ENCODE assay signal across 14 cellular contexts in genomic region chr9:109856785-109857184, GRCh38.
DNase-seq lines count a peak whose midpoint lies in the region; ATAC-seq and TF ChIP-seq lines count a peak whose summit lies in the region.
"Had no signal": no experiment of that assay in that cellular context is flagged by ENCODE, and none has a peak within 500 bp of the region (broad histone marks: within the 10 kb centered on the region; RNA-seq: fewer than 3 reads in every experiment).

No MANE protein-coding gene starts in this region.

- no peak for ATAC-seq in HG03095 (IDR thresholded peaks at IDR 0.05; ENCODE audit: unreplicated experiment)

- peak; percentile 13 for DNase-seq in ELR (ENCODE audit: low read depth)
- DNase-seq in cardiac fibroblast (ENCODE audit: low read depth in 2 of 2): peak; percentile 55 to 73
- DNase-seq in hippocampal formation (lab: John Stamatoyannopoulos, UW): peak; percentile 87 to 96
- DNase-seq in pons (ENCODE audit: low spot score): peak; percentile 95
- no peak for DNase-seq in NCI-H146 (lab: John Stamatoyannopoulos, UW)
- DNase-seq in NCI-H2227 (lab: John Stamatoyannopoulos, UW; ENCODE audit: unreplicated experiment): no peak
- DNase-seq in NCI-H446 treated with DMSO at 0.1 percent for 48 hours (lab: John Stamatoyannopoulos, UW): no peak
- DNase-seq: activated naive CD8-positive, alpha-beta T cell treated with anti-CD3 and anti-CD28 coated beads, Interleukin-2, amount 10 ng/mL, durations not matched to agents 7 days and 5 days; NCI-H226; SHP77; stimulated activated CD4-positive, alpha-beta T cell treated with anti-CD3 and anti-CD28 coated beads, Interleukin-12 subunit alpha, Interleukin-12 subunit beta, amount 100 ng/mL, for 4 hours; stimulated activated naive CD4-positive, alpha-beta T cell had no signal

- TF ChIP-seq CTCF in cardiac fibroblast (IDR thresholded peaks at IDR 0.05; ENCODE audit: low read depth, low read length): no peak

- no peak overlapping the region for H3K4me3 ChIP-seq in cardiac fibroblast (replicated peaks in 1 of 2; ENCODE audit: low read depth in 2 of 2, low read length in 2 of 2)
- H3K4me3 ChIP-seq: BLaER1 had no signal

Comparison
In these comparisons a context has a peak if more than half of its experiments do, and no peak if none do; other contexts are left out.
1. DNase-seq: peak in ELR (single experiment), cardiac fibroblast (2 of 2), hippocampal formation (2 of 2) and pons (single experiment); none in NCI-H146 (single experiment), NCI-H2227 (single experiment) and NCI-H446 treated with DMSO at 0.1 percent for 48 hours (single experiment).